In genomic region chr13:91355099-91355825, GRCh38 we compare ENCODE assay signal across 1 cellular context.
TF ChIP-seq lines count a peak whose summit lies in the region.

No MANE protein-coding gene starts in this region.

TF ChIP-seq in HepG2, 621 proteins besides CTCF, POLR2A, EP300 and RAD21:
- TF ChIP-seq ZFP37 (CRISPR knock-in tag; IDR thresholded peaks at IDR 0.05; ENCODE audit: borderline replicate concordance) (no peak), GATAD2A (CRISPR knock-in tag; IDR thresholded peaks at IDR 0.05) (no peak), PHF21A (CRISPR knock-in tag; IDR thresholded peaks at IDR 0.05) (no peak), PLRG1 (conservative IDR thresholded peaks at IDR 0.05) (no peak), SNRNP70 (IDR thresholded peaks at IDR 0.05; ENCODE audit: low read depth, low read length) (no peak), HMG20B (CRISPR knock-in tag; conservative IDR thresholded peaks at IDR 0.05) (no peak), TSC22D2 (CRISPR knock-in tag; IDR thresholded peaks at IDR 0.05; ENCODE audit: borderline replicate concordance) (no peak), PAF1 (CRISPR knock-in tag; IDR thresholded peaks at IDR 0.05) (0 out of 2 replicates have a peak, but pooled peaks have one; percentile 51), CEBPB (IDR thresholded peaks at IDR 0.05; ENCODE audit: borderline replicate concordance, low read depth, low read length) (no peak), SSRP1 (CRISPR knock-in tag; IDR thresholded peaks at IDR 0.05) (no peak; the same call in 1 of the 2 replicates), POLR2G (IDR thresholded peaks at IDR 0.05; ENCODE audit: low read depth, low read length) (peak; percentile 49; the same call in 1 of the 2 replicates), ZNF7 (CRISPR knock-in tag; IDR thresholded peaks at IDR 0.05) (no peak), U2AF2 (IDR thresholded peaks at IDR 0.05; ENCODE audit: low read depth, low read length) (no peak), RBM22 (optimal IDR thresholded peaks at IDR 0.05; ENCODE audit: low read length) (peak; percentile 95), ZFP36 (IDR thresholded peaks at IDR 0.05; ENCODE audit: borderline replicate concordance, low read depth, low read length, partially characterized antibody) (no peak), TAF15 (IDR thresholded peaks at IDR 0.05; ENCODE audit: low read depth, low read length, poor library complexity, severe bottlenecking) (no peak), CHCHD3 (CRISPR knock-in tag; IDR thresholded peaks at IDR 0.05) (no peak), ZNF710 (CRISPR knock-in tag; IDR thresholded peaks at IDR 0.05; ENCODE audit: borderline replicate concordance) (no peak), SP5 (CRISPR knock-in tag; IDR thresholded peaks at IDR 0.05; ENCODE audit: borderline replicate concordance, low read depth) (no peak), ZBTB25 (CRISPR knock-in tag; IDR thresholded peaks at IDR 0.05) (no peak), ZNF816 (CRISPR knock-in tag; IDR thresholded peaks at IDR 0.05; ENCODE audit: borderline replicate concordance) (no peak), ATF7 (IDR thresholded peaks at IDR 0.05) (no peak), ATF7 (CRISPR knock-in tag; IDR thresholded peaks at IDR 0.05) (no peak), ZNF563 (CRISPR knock-in tag; IDR thresholded peaks at IDR 0.05) (no peak), ZBTB46 (CRISPR knock-in tag; IDR thresholded peaks at IDR 0.05; ENCODE audit: borderline replicate concordance) (no peak), FOXC1 (CRISPR knock-in tag; IDR thresholded peaks at IDR 0.05; ENCODE audit: borderline replicate concordance) (no peak), SMARCE1 (IDR thresholded peaks at IDR 0.05; ENCODE audit: borderline replicate concordance) (no peak), RBFOX2 (IDR thresholded peaks at IDR 0.05; ENCODE audit: low read depth, low read length) (peak; percentile 29; the same call in 1 of the 2 replicates)
- TF ChIP-seq, protein P1, sequence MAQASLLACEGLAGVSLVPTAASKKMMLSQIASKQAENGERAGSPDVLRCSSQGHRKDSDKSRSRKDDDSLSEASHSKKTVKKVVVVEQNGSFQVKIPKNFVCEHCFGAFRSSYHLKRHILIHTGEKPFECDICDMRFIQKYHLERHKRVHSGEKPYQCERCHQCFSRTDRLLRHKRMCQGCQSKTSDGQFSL (CRISPR knock-in tag; IDR thresholded peaks at IDR 0.05) = no peak
- TF ChIP-seq, protein P2, sequence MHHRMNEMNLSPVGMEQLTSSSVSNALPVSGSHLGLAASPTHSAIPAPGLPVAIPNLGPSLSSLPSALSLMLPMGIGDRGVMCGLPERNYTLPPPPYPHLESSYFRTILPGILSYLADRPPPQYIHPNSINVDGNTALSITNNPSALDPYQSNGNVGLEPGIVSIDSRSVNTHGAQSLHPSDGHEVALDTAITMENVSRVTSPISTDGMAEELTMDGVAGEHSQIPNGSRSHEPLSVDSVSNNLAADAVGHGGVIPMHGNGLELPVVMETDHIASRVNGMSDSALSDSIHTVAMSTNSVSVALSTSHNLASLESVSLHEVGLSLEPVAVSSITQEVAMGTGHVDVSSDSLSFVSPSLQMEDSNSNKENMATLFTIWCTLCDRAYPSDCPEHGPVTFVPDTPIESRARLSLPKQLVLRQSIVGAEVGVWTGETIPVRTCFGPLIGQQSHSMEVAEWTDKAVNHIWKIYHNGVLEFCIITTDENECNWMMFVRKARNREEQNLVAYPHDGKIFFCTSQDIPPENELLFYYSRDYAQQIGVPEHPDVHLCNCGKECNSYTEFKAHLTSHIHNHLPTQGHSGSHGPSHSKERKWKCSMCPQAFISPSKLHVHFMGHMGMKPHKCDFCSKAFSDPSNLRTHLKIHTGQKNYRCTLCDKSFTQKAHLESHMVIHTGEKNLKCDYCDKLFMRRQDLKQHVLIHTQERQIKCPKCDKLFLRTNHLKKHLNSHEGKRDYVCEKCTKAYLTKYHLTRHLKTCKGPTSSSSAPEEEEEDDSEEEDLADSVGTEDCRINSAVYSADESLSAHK (CRISPR knock-in tag; IDR thresholded peaks at IDR 0.05; ENCODE audit: borderline replicate concordance) = no peak
- TF ChIP-seq, protein P3, sequence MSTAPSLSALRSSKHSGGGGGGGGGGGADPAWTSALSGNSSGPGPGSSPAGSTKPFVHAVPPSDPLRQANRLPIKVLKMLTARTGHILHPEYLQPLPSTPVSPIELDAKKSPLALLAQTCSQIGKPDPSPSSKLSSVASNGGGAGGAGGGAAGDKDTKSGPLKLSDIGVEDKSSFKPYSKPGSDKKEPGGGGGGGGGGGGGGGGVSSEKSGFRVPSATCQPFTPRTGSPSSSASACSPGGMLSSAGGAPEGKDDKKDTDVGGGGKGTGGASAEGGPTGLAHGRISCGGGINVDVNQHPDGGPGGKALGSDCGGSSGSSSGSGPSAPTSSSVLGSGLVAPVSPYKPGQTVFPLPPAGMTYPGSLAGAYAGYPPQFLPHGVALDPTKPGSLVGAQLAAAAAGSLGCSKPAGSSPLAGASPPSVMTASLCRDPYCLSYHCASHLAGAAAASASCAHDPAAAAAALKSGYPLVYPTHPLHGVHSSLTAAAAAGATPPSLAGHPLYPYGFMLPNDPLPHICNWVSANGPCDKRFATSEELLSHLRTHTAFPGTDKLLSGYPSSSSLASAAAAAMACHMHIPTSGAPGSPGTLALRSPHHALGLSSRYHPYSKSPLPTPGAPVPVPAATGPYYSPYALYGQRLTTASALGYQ (CRISPR knock-in tag; IDR thresholded peaks at IDR 0.05) = no peak
- TF ChIP-seq, protein P4, sequence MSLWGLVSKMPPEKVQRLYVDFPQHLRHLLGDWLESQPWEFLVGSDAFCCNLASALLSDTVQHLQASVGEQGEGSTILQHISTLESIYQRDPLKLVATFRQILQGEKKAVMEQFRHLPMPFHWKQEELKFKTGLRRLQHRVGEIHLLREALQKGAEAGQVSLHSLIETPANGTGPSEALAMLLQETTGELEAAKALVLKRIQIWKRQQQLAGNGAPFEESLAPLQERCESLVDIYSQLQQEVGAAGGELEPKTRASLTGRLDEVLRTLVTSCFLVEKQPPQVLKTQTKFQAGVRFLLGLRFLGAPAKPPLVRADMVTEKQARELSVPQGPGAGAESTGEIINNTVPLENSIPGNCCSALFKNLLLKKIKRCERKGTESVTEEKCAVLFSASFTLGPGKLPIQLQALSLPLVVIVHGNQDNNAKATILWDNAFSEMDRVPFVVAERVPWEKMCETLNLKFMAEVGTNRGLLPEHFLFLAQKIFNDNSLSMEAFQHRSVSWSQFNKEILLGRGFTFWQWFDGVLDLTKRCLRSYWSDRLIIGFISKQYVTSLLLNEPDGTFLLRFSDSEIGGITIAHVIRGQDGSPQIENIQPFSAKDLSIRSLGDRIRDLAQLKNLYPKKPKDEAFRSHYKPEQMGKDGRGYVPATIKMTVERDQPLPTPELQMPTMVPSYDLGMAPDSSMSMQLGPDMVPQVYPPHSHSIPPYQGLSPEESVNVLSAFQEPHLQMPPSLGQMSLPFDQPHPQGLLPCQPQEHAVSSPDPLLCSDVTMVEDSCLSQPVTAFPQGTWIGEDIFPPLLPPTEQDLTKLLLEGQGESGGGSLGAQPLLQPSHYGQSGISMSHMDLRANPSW (CRISPR knock-in tag; IDR thresholded peaks at IDR 0.05; ENCODE audit: borderline replicate concordance) = no peak
- TF ChIP-seq, protein P5, sequence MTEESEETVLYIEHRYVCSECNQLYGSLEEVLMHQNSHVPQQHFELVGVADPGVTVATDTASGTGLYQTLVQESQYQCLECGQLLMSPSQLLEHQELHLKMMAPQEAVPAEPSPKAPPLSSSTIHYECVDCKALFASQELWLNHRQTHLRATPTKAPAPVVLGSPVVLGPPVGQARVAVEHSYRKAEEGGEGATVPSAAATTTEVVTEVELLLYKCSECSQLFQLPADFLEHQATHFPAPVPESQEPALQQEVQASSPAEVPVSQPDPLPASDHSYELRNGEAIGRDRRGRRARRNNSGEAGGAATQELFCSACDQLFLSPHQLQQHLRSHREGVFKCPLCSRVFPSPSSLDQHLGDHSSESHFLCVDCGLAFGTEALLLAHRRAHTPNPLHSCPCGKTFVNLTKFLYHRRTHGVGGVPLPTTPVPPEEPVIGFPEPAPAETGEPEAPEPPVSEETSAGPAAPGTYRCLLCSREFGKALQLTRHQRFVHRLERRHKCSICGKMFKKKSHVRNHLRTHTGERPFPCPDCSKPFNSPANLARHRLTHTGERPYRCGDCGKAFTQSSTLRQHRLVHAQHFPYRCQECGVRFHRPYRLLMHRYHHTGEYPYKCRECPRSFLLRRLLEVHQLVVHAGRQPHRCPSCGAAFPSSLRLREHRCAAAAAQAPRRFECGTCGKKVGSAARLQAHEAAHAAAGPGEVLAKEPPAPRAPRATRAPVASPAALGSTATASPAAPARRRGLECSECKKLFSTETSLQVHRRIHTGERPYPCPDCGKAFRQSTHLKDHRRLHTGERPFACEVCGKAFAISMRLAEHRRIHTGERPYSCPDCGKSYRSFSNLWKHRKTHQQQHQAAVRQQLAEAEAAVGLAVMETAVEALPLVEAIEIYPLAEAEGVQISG (CRISPR knock-in tag; IDR thresholded peaks at IDR 0.05) = no peak
